8 cellular contexts compared by ENCODE assay signal in the genomic region with DNA sequence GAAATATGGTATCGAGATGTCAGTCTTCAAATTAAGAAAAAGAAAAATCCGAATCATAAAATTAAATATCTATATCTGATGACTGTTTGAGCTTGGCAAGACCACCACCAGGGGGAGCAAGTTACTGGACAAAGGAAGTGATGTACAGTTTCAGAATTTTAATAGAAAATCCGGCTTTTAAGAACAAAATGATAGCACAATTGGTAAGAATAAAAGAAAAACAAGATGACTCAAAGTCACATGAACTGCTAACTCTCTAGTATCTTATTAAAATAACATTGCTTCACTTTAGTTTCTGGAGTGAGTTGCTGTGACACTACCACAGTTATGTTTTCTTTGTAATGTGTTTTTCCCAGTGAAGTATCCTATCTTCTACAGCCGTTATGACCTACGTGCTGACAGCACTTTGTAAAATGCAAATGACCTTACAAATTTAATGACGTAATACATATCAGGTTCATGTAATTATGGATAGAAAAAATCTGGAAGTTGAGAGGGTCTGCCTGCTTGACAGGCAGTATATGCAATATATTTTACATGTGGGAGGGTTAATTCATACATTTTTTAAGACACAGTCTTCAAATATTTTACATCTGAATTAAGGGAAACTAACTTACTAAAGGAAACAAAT.
DNase-seq lines count a peak whose midpoint lies in the region; ATAC-seq and TF ChIP-seq lines count a peak whose summit lies in the region.

No MANE protein-coding gene starts in this region.

- 33 to 64% methylated on average over 1 to 5 of the region's 6 CpGs for WGBS in endodermal cell (ENCODE audit: insufficient coverage in 1 of 2, insufficient read length in 1 of 2), 2 experiments

- H3K27ac ChIP-seq in endodermal cell (ENCODE audit: low read depth, low read length) = no peak overlapping the region

- TF ChIP-seq CTCF in endodermal cell (conservative IDR thresholded peaks at IDR 0.05) (peak; percentile 95), nephron (IDR thresholded peaks at IDR 0.05; ENCODE audit: unreplicated experiment in 3 of 3) (peak; percentile 79 to 92 (median 82))

- H3K9me3 Mint-ChIP-seq in endodermal cell (no peaks in the 10 kb centered on the region), nephron (no peaks in the 10 kb centered on the region)

- no peaks in the 10 kb centered on the region for H3K36me3 ChIP-seq in endodermal cell (ENCODE audit: control insufficient read depth, insufficient read depth, low read length)

- no peak overlapping the region for H3K9ac ChIP-seq in endodermal cell (ENCODE audit: extremely low read depth, low read length, poor library complexity, severe bottlenecking)

- no peaks in the 10 kb centered on the region for H3K9me3 ChIP-seq in endodermal cell (ENCODE audit: control insufficient read depth, low read length)

- no peak overlapping the region for H3K27ac Mint-ChIP-seq in endodermal cell
- H3K27ac Mint-ChIP-seq in nephron = peak overlapping the region in 1 of 3 experiments; percentile 5

- H3K4me3 Mint-ChIP-seq in endodermal cell (no peak overlapping the region), nephron (no peak overlapping the region)

- H3K36me3 Mint-ChIP-seq in endodermal cell (ENCODE audit: low read depth) (no peaks in the 10 kb centered on the region), nephron (ENCODE audit: low read depth) (no peaks in the 10 kb centered on the region)

- DNase-seq in activated CD8-positive, alpha-beta memory T cell treated with anti-CD3 and anti-CD28 coated beads, Interleukin-2, amount 50 U/mL, for 48 hours = peak; percentile 50
- no peak for DNase-seq in activated CD8-positive, alpha-beta memory T cell treated with anti-CD3 and anti-CD28 coated beads for 24 hours
- DNase-seq in OCI-M1 (lab: John Stamatoyannopoulos, UW) = peak; percentile 75
- peak; percentile 64 for DNase-seq in endodermal cell
- no peak for DNase-seq in middle frontal gyrus (ENCODE audit: extremely low spot score, low spot score)

- H3K4me3 ChIP-seq in endodermal cell (ENCODE audit: low read length) = no peak overlapping the region

- ATAC-seq in HG03280 (IDR thresholded peaks at IDR 0.05; ENCODE audit: unreplicated experiment) = peak; percentile 64
- ATAC-seq in GM21515 (IDR thresholded peaks at IDR 0.05; ENCODE audit: unreplicated experiment) = no peak

- H3K27me3 ChIP-seq in endodermal cell (ENCODE audit: control insufficient read depth, insufficient read depth, low read length, poor library complexity, severe bottlenecking) = no peaks in the 10 kb centered on the region

- H3K27me3 Mint-ChIP-seq in endodermal cell (ENCODE audit: insufficient read depth) = no peaks in the 10 kb centered on the region
- H3K27me3 Mint-ChIP-seq in nephron (ENCODE audit: low read depth) = no peaks in the 10 kb centered on the region

- no peaks in the 10 kb centered on the region for H3K4me1 Mint-ChIP-seq in endodermal cell
- peaks cover 5% of the 10 kb centered on the region for H3K4me1 Mint-ChIP-seq in nephron

- H3K4me1 ChIP-seq in endodermal cell (ENCODE audit: control insufficient read depth, insufficient read depth, low read length) = no peaks in the 10 kb centered on the region

Comparison
In these comparisons a context has a peak if more than half of its experiments do, and no peak if none do; other contexts are left out.
1. DNase-seq: peak in activated CD8-positive, alpha-beta memory T cell treated with anti-CD3 and anti-CD28 coated beads, Interleukin-2, amount 50 U/mL, for 48 hours (single experiment), OCI-M1 (single experiment) and endodermal cell (single experiment); none in activated CD8-positive, alpha-beta memory T cell treated with anti-CD3 and anti-CD28 coated beads for 24 hours (single experiment) and middle frontal gyrus (single experiment).